ENCODE assay signal across 15 cellular contexts in genomic region chr3:66383023-66383422, GRCh38.
A peak's percentile ranks its signal among the peaks of the same experiment; 100 is the strongest.
DNase-seq lines count a peak whose midpoint lies in the region; ATAC-seq and TF ChIP-seq lines count a peak whose summit lies in the region.
"Had no signal": no experiment of that assay in that cellular context is flagged by ENCODE, and none has a peak within 500 bp of the region (broad histone marks: within the 10 kb centered on the region; RNA-seq: fewer than 3 reads in every experiment).

No MANE protein-coding gene starts in this region.

- H3K9me3 ChIP-seq in esophagus muscularis mucosa = no peaks in the 10 kb centered on the region
- no peaks in the 10 kb centered on the region for H3K9me3 ChIP-seq in mucosa of descending colon

- no peak for TF ChIP-seq CTCF in esophagus muscularis mucosa (IDR thresholded peaks at IDR 0.05)
- no peak for TF ChIP-seq CTCF in osteocyte (IDR thresholded peaks at IDR 0.05)
- TF ChIP-seq CTCF in mucosa of descending colon (IDR thresholded peaks at IDR 0.05) = no peak

- no peak for TF ChIP-seq EP300 in esophagus muscularis mucosa (IDR thresholded peaks at IDR 0.05)

- peaks cover 0 to 18% (median 11%) of the 10 kb centered on the region in 4 donors for H3K4me1 ChIP-seq in esophagus muscularis mucosa
- H3K4me1 ChIP-seq in mucosa of descending colon (ENCODE audit: low read depth) = no peaks in the 10 kb centered on the region
- H3K4me1 ChIP-seq: HAP-1 had no signal

- no peak overlapping the region for H3K4me3 ChIP-seq in H7 (ENCODE audit: insufficient read depth, low read depth, low read length)
- H3K4me3 ChIP-seq in esophagus muscularis mucosa = no peak overlapping the region
- no peak overlapping the region for H3K4me3 ChIP-seq in mucosa of descending colon
- H3K4me3 ChIP-seq: GM23338, HAP-1 had no signal

- H3K27me3 ChIP-seq in H7 (ENCODE audit: control insufficient read depth, insufficient read depth, low read length) = no peaks in the 10 kb centered on the region
- no peaks in the 10 kb centered on the region for H3K27me3 ChIP-seq in esophagus muscularis mucosa

- H3K36me3 ChIP-seq in H7 (replicated peaks; ENCODE audit: control insufficient read depth, insufficient read depth, low read length) (peaks cover 76% of the 10 kb centered on the region), esophagus muscularis mucosa (peaks cover 74 to 95% (median 93%) of the 10 kb centered on the region in 4 donors), mucosa of descending colon (ENCODE audit: low read depth) (peaks cover 19% of the 10 kb centered on the region)

- ATAC-seq in activated T-helper 17 cell treated with anti-CD3 and anti-CD28 coated beads, Interleukin-2, amount 50 U/mL, for 72 hours (replicated peaks) = no peak
- ATAC-seq in mucosa of descending colon (no peak), GM18498 (IDR thresholded peaks at IDR 0.05; ENCODE audit: unreplicated experiment) (no peak)
- no peak for ATAC-seq in activated naive CD4-positive, alpha-beta T cell treated with anti-CD3 and anti-CD28 coated beads, Interleukin-2, amount 50 U/mL, for 72 hours
- ATAC-seq: GM23338 had no signal

- WGBS in esophagus muscularis mucosa = 90% methylated on average over 12 of the region's 18 CpGs

- no peaks in the 10 kb centered on the region for H3K9me3 Mint-ChIP-seq in activated T-helper 17 cell treated with anti-CD3 and anti-CD28 coated beads, Interleukin-2, amount 50 U/mL, for 72 hours
- H3K9me3 Mint-ChIP-seq in osteocyte (ENCODE audit: unreplicated experiment) = no peaks in the 10 kb centered on the region
- peaks cover 0 to under 1% of the 10 kb centered on the region in 2 donors for H3K9me3 Mint-ChIP-seq in activated naive CD4-positive, alpha-beta T cell treated with anti-CD3 and anti-CD28 coated beads, Interleukin-2, amount 50 U/mL, for 72 hours
- H3K9me3 Mint-ChIP-seq: CD4-positive, alpha-beta T cell; GM23338 had no signal

- no peak overlapping the region for H3K27ac ChIP-seq in esophagus muscularis mucosa (replicated peaks in 1 of 4)

- H3K36me3 Mint-ChIP-seq in activated T-helper 17 cell treated with anti-CD3 and anti-CD28 coated beads, Interleukin-2, amount 50 U/mL, for 72 hours (ENCODE audit: low read depth) = peaks cover 99% of the 10 kb centered on the region
- peaks cover 78% of the 10 kb centered on the region for H3K36me3 Mint-ChIP-seq in osteocyte (ENCODE audit: unreplicated experiment)
- peaks cover 42 to 48% of the 10 kb centered on the region in 2 donors for H3K36me3 Mint-ChIP-seq in activated naive CD4-positive, alpha-beta T cell treated with anti-CD3 and anti-CD28 coated beads, Interleukin-2, amount 50 U/mL, for 72 hours

- TF ChIP-seq POLR2A in esophagus muscularis mucosa (IDR thresholded peaks at IDR 0.05; ENCODE audit: low read depth) = no peak

- peaks cover 6% of the 10 kb centered on the region for H3K4me1 Mint-ChIP-seq in activated T-helper 17 cell treated with anti-CD3 and anti-CD28 coated beads, Interleukin-2, amount 50 U/mL, for 72 hours
- peaks cover 22% of the 10 kb centered on the region for H3K4me1 Mint-ChIP-seq in osteocyte (ENCODE audit: unreplicated experiment)

- DNase-seq in H7 (peak; percentile 12), esophagus muscularis mucosa (ENCODE audit: extremely low spot score) (peak; percentile 72), osteocyte (ENCODE audit: extremely low spot score, unreplicated experiment) (peak; percentile 80), mucosa of descending colon (no peak), NCI-H187 treated with DMSO at 0.1 percent for 48 hours (lab: John Stamatoyannopoulos, UW) (no peak)
- DNase-seq in activated naive CD4-positive, alpha-beta T cell treated with anti-CD3 and anti-CD28 coated beads, Interleukin-2, amount 50 U/mL, for 72 hours (ENCODE audit: low spot score in 2 of 2) = no peak
- DNase-seq: ACHN; Calu3; CD4-positive, alpha-beta T cell; DMS 273 treated with DMSO at 0.1 percent for 48 hours had no signal

- intact Hi-C loops in esophagus muscularis mucosa (cut with DNase I) (no loop called here), mucosa of descending colon (cut with DNase I, micrococcal nuclease) (no loop called here)

- H3K4me3 Mint-ChIP-seq in activated T-helper 17 cell treated with anti-CD3 and anti-CD28 coated beads, Interleukin-2, amount 50 U/mL, for 72 hours = no peak overlapping the region
- no peak overlapping the region for H3K4me3 Mint-ChIP-seq in osteocyte (ENCODE audit: unreplicated experiment)
- H3K4me3 Mint-ChIP-seq: B cell; CD4-positive, alpha-beta T cell; GM23338 had no signal

- H3K27me3 Mint-ChIP-seq in activated T-helper 17 cell treated with anti-CD3 and anti-CD28 coated beads, Interleukin-2, amount 50 U/mL, for 72 hours = no peaks in the 10 kb centered on the region
- no peaks in the 10 kb centered on the region for H3K27me3 Mint-ChIP-seq in osteocyte (ENCODE audit: unreplicated experiment)
- H3K27me3 Mint-ChIP-seq: B cell; CD4-positive, alpha-beta T cell had no signal

- peak overlapping the region; percentile 22 for H3K27ac Mint-ChIP-seq in activated T-helper 17 cell treated with anti-CD3 and anti-CD28 coated beads, Interleukin-2, amount 50 U/mL, for 72 hours
- no peak overlapping the region for H3K27ac Mint-ChIP-seq in osteocyte (ENCODE audit: unreplicated experiment)
- peak overlapping the region in 1 of 2 donors; percentile 62 for H3K27ac Mint-ChIP-seq in activated naive CD4-positive, alpha-beta T cell treated with anti-CD3 and anti-CD28 coated beads, Interleukin-2, amount 50 U/mL, for 72 hours
- H3K27ac Mint-ChIP-seq: B cell; CD4-positive, alpha-beta T cell; GM23338 had no signal

Comparison
In these comparisons a context has a peak if more than half of its experiments do, and no peak if none do; other contexts are left out.
1. DNase-seq: peak in H7 (single experiment), esophagus muscularis mucosa (single experiment) and osteocyte (single experiment); none in mucosa of descending colon (0 of 3), activated naive CD4-positive, alpha-beta T cell treated with anti-CD3 and anti-CD28 coated beads, Interleukin-2, amount 50 U/mL, for 72 hours (0 of 2) and NCI-H187 treated with DMSO at 0.1 percent for 48 hours (single experiment).